ENCODE assay signal across 26 cellular contexts in the genomic region with DNA sequence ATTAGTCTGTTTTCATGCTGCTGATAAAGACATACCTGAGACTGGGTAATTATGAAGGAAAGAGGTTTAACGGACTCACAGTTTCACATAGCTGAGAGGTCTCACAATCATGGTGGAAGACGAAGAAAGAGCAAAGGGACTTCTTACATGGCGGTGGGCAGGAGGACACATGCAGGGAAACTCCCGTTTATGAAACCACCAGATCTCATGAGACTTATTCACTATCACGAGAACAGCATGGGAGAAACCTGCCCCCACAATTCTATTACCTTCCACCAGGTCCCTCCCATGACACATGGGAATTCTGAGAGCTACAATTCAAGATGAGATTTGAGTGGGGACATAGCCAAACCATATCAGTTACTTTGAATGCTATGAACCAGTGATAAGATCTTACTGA. TPM values are rescaled to one million over a fixed set of nuclear protein-coding genes. Genes with fewer than 3 reads are reported as not detected.
"Had no signal": no experiment of that assay in that cellular context is flagged by ENCODE, and none has a peak within 500 bp of the region (broad histone marks: within the 10 kb centered on the region; RNA-seq: fewer than 3 reads in every experiment).

No MANE protein-coding gene starts in this region.

- DNase-seq: activated CD4-positive, alpha-beta memory T cell treated with anti-CD3 and anti-CD28 coated beads, Interleukin-2, amount 10 ng/mL, durations not matched to agents 7 days and 5 days; activated CD4-positive, alpha-beta T cell treated with anti-CD3 and anti-CD28 coated beads for 36 hours; activated CD4-positive, alpha-beta T cell treated with anti-CD3 and anti-CD28 coated beads, Interleukin-2, amount 50 U/mL, for 1 hour; activated gamma-delta T cell; activated naive CD4-positive, alpha-beta T cell treated with anti-CD3 and anti-CD28 coated beads, Interleukin-2, amount 10 ng/mL, durations not matched to agents 7 days and 5 days; activated naive CD8-positive, alpha-beta T cell treated with anti-CD3 and anti-CD28 coated beads for 36 hours; activated T-cell treated with anti-CD3 and anti-CD28 coated beads for 4 hours; activated T-cell treated with anti-CD3 and anti-CD28 coated beads, Interleukin-2, amount 50 U/mL, for 48 hours; IMR-90; KG1; NCI-H1048; NCI-H146; NCI-H187 treated with DMSO at 0.1 percent for 48 hours; NCI-H2081 treated with DMSO at 0.1 percent for 48 hours; NCI-H446; NCI-H524; PC-3; SIG-M5; T-helper 17 cell; T-helper 9 cell had no signal

- ATAC-seq: activated CD4-positive, alpha-beta T cell treated with anti-CD3 and anti-CD28 coated beads for 36 hours; activated T-helper 17 cell treated with anti-CD3 and anti-CD28 coated beads, Interleukin-2, amount 50 U/mL, for 72 hours; PC-3; T-helper 17 cell had no signal

- FAIRE-seq: RCC 7860, TTC549 had no signal

RNA-seq across cellular contexts. Expression of gene SCTR, which starts 44.1 kb away (rescaled TPM):
- total RNA-seq: activated CD4-positive, alpha-beta memory T cell treated with anti-CD3 and anti-CD28 coated beads, Interleukin-2, amount 10 ng/mL, durations not matched to agents 7 days and 5 days; activated CD4-positive, alpha-beta T cell treated with anti-CD3 and anti-CD28 coated beads for 36 hours; activated CD8-positive, alpha-beta memory T cell treated with anti-CD3 and anti-CD28 coated beads for 36 hours; activated naive CD8-positive, alpha-beta T cell treated with anti-CD3 and anti-CD28 coated beads for 36 hours; activated T-helper 17 cell treated with anti-CD3 and anti-CD28 coated beads, Interleukin-2, amount 50 U/mL, for 72 hours; IMR-90; LHCN-M2; M059J; PC-3; T-helper 17 cell had no signal
- polyA plus RNA-seq: IMR-90 had no signal

RNA-seq across cellular contexts. Expression of gene TMEM37, which starts 48.5 kb away (rescaled TPM):
- total RNA-seq: activated CD4-positive, alpha-beta memory T cell treated with anti-CD3 and anti-CD28 coated beads, Interleukin-2, amount 10 ng/mL, durations not matched to agents 7 days and 5 days; activated CD4-positive, alpha-beta T cell treated with anti-CD3 and anti-CD28 coated beads for 36 hours; activated CD8-positive, alpha-beta memory T cell treated with anti-CD3 and anti-CD28 coated beads for 36 hours; activated naive CD8-positive, alpha-beta T cell treated with anti-CD3 and anti-CD28 coated beads for 36 hours; activated T-helper 17 cell treated with anti-CD3 and anti-CD28 coated beads, Interleukin-2, amount 50 U/mL, for 72 hours; LHCN-M2; M059J; T-helper 17 cell had no signal
